24 cellular contexts compared by ENCODE assay signal in genomic region chr4:24574256-24574655, GRCh38. TPM values are rescaled to one million over a fixed set of nuclear protein-coding genes. Genes with fewer than 3 reads are reported as not detected.
A peak's percentile ranks its signal among the peaks of the same experiment; 100 is the strongest.
DNase-seq lines count a peak whose midpoint lies in the region; ATAC-seq lines count a peak whose summit lies in the region.
"Had no signal": no experiment of that assay in that cellular context is flagged by ENCODE, and none has a peak within 500 bp of the region (broad histone marks: within the 10 kb centered on the region; RNA-seq: fewer than 3 reads in every experiment).

No MANE protein-coding gene starts in this region.

- peak overlapping the region; percentile 22 for H3K27ac Mint-ChIP-seq in T-helper 2 cell treated with Interferon-gamma antibody and Interleukin-4, amounts not matched to agents 5 μg/mL and 100 μg/mL, for 36 hours
- H3K27ac Mint-ChIP-seq in CD4-positive, CD25-positive, alpha-beta regulatory T cell, result peak overlapping the region in 2 of 3 donors; percentile 9 to 47
- peak overlapping the region; percentile 49 for H3K27ac Mint-ChIP-seq in T-helper 17 cell
- H3K27ac Mint-ChIP-seq in immature natural killer cell, result peak overlapping the region in 5 of 6 donors; percentile 1 to 64 (median 51)
- H3K27ac Mint-ChIP-seq: activated CD4-positive, alpha-beta memory T cell treated with anti-CD3 and anti-CD28 coated beads for 36 hours had no signal

- no peak overlapping the region for H3K4me3 ChIP-seq in CD4-positive, CD25-positive, alpha-beta regulatory T cell (ENCODE audit: low read depth, low read length)
- H3K4me3 ChIP-seq: colonic mucosa, psoas muscle had no signal

- H3K27me3 Mint-ChIP-seq in T-helper 2 cell treated with Interferon-gamma antibody and Interleukin-4, amounts not matched to agents 5 μg/mL and 100 μg/mL, for 36 hours (ENCODE audit: low read depth), result no peaks in the 10 kb centered on the region
- H3K27me3 Mint-ChIP-seq in CD4-positive, CD25-positive, alpha-beta regulatory T cell, result no peaks in the 10 kb centered on the region
- no peaks in the 10 kb centered on the region for H3K27me3 Mint-ChIP-seq in T-helper 17 cell
- H3K27me3 Mint-ChIP-seq in immature natural killer cell (ENCODE audit: low read depth in 3 of 3), result peaks cover 0 to 2% (median 0%) of the 10 kb centered on the region in 3 donors
- H3K27me3 Mint-ChIP-seq: activated CD4-positive, alpha-beta memory T cell treated with anti-CD3 and anti-CD28 coated beads for 36 hours; CD8-positive, alpha-beta memory T cell; IgD-negative memory B cell had no signal

- no peaks in the 10 kb centered on the region for H3K27me3 ChIP-seq in CD4-positive, CD25-positive, alpha-beta regulatory T cell (ENCODE audit: control insufficient read depth, insufficient read depth, low read length)
- H3K27me3 ChIP-seq: colonic mucosa had no signal

- no peak for ATAC-seq in CD4-positive, CD25-positive, alpha-beta regulatory T cell (ENCODE audit: low read depth in 2 of 2)
- ATAC-seq in T-helper 17 cell (no peak), HG03135 (IDR thresholded peaks at IDR 0.05; ENCODE audit: unreplicated experiment) (no peak)
- ATAC-seq: psoas muscle; stimulated activated naive CD8-positive, alpha-beta T cell treated with anti-CD3 and anti-CD28 coated beads, Interleukin-15, Interleukin-2, amounts not matched to agents 100 U/mL and 50 U/mL, for 24 hours had no signal

- peaks cover 52% of the 10 kb centered on the region for H3K36me3 ChIP-seq in CD4-positive, CD25-positive, alpha-beta regulatory T cell (ENCODE audit: control insufficient read depth, insufficient read depth, low read length)

- peaks cover 52% of the 10 kb centered on the region for H3K4me1 Mint-ChIP-seq in T-helper 2 cell treated with Interferon-gamma antibody and Interleukin-4, amounts not matched to agents 5 μg/mL and 100 μg/mL, for 36 hours (ENCODE audit: low read depth)
- peaks cover 52 to 89% (median 78%) of the 10 kb centered on the region in 4 donors for H3K4me1 Mint-ChIP-seq in CD4-positive, CD25-positive, alpha-beta regulatory T cell
- H3K4me1 Mint-ChIP-seq in T-helper 17 cell (peaks cover 54% of the 10 kb centered on the region), immature natural killer cell (peaks cover 76 to 96% of the 10 kb centered on the region in 2 donors)

- H3K9me3 ChIP-seq in CD4-positive, CD25-positive, alpha-beta regulatory T cell (ENCODE audit: control insufficient read depth in 2 of 2, low read length in 2 of 2), result no peaks in the 10 kb centered on the region
- no peaks in the 10 kb centered on the region for H3K9me3 ChIP-seq in T-helper 17 cell (ENCODE audit: control insufficient read depth, low read length, poor library complexity, severe bottlenecking)
- H3K9me3 ChIP-seq: colonic mucosa, psoas muscle had no signal

- H3K4me3 Mint-ChIP-seq in T-helper 2 cell treated with Interferon-gamma antibody and Interleukin-4, amounts not matched to agents 5 μg/mL and 100 μg/mL, for 36 hours, result no peak overlapping the region
- H3K4me3 Mint-ChIP-seq in CD4-positive, CD25-positive, alpha-beta regulatory T cell, result peak overlapping the region in 3 of 4 donors; percentile 19 to 46 (median 28)
- H3K4me3 Mint-ChIP-seq in T-helper 17 cell, result no peak overlapping the region
- no peak overlapping the region for H3K4me3 Mint-ChIP-seq in immature natural killer cell
- H3K4me3 Mint-ChIP-seq: activated CD4-positive, alpha-beta memory T cell treated with anti-CD3 and anti-CD28 coated beads for 36 hours had no signal

- H3K4me1 ChIP-seq in CD4-positive, CD25-positive, alpha-beta regulatory T cell (ENCODE audit: control insufficient read depth, insufficient read depth, low read length, poor library complexity, severe bottlenecking), result peaks cover 53% of the 10 kb centered on the region

- peaks cover 84% of the 10 kb centered on the region for H3K36me3 Mint-ChIP-seq in T-helper 2 cell treated with Interferon-gamma antibody and Interleukin-4, amounts not matched to agents 5 μg/mL and 100 μg/mL, for 36 hours (ENCODE audit: low read depth)
- peaks cover 49% of the 10 kb centered on the region for H3K36me3 Mint-ChIP-seq in CD4-positive, CD25-positive, alpha-beta regulatory T cell
- peaks cover 15% of the 10 kb centered on the region for H3K36me3 Mint-ChIP-seq in T-helper 17 cell (ENCODE audit: low read depth)
- peaks cover 15 to 32% (median 19%) of the 10 kb centered on the region in 3 donors for H3K36me3 Mint-ChIP-seq in immature natural killer cell

- DNase-seq in T-helper 2 cell treated with Interferon-gamma antibody and Interleukin-4, amounts not matched to agents 5 μg/mL and 100 μg/mL, for 36 hours (ENCODE audit: low spot score), result no peak
- DNase-seq in T-helper 2 cell, result no peak
- DNase-seq in CD4-positive, CD25-positive, alpha-beta regulatory T cell, result no peak
- no peak for DNase-seq in T-helper 17 cell
- DNase-seq in immature natural killer cell, result no peak
- DNase-seq in activated gamma-delta T cell treated with Interleukin-2 at 50 U/mL for 16 hours, result no peak
- no peak for DNase-seq in 8988T
- DNase-seq: activated CD4-positive, alpha-beta memory T cell treated with anti-CD3 and anti-CD28 coated beads for 36 hours; activated gamma-delta T cell; amniotic stem cell; CD8-positive, alpha-beta memory T cell; colonic mucosa; DMS153; effector CD8-positive, alpha-beta T cell; H7; head of caudate nucleus; NCI-H1092 treated with DMSO at 0.1 percent for 48 hours; NCI-H187 treated with DMSO at 0.1 percent for 48 hours; NCI-H2171 treated with DMSO at 0.1 percent for 48 hours; NCI-H69; psoas muscle; stimulated activated naive CD8-positive, alpha-beta T cell treated with anti-CD3 and anti-CD28 coated beads, Interleukin-15, Interleukin-2, amounts not matched to agents 100 U/mL and 50 U/mL, for 24 hours had no signal

- H3K27ac ChIP-seq in CD4-positive, CD25-positive, alpha-beta regulatory T cell (ENCODE audit: insufficient read depth, low read length, poor library complexity, severe bottlenecking), result no peak overlapping the region
- H3K27ac ChIP-seq: colonic mucosa, psoas muscle had no signal

- no peaks in the 10 kb centered on the region for H3K9me3 Mint-ChIP-seq in T-helper 2 cell treated with Interferon-gamma antibody and Interleukin-4, amounts not matched to agents 5 μg/mL and 100 μg/mL, for 36 hours
- H3K9me3 Mint-ChIP-seq in CD4-positive, CD25-positive, alpha-beta regulatory T cell, result peaks cover 0 to 1% (median 0%) of the 10 kb centered on the region in 7 donors
- no peaks in the 10 kb centered on the region for H3K9me3 Mint-ChIP-seq in immature natural killer cell
- H3K9me3 Mint-ChIP-seq: activated CD4-positive, alpha-beta memory T cell treated with anti-CD3 and anti-CD28 coated beads for 36 hours; CD8-positive, alpha-beta memory T cell; IgD-negative memory B cell had no signal

RNA-seq across cellular contexts. Expression of gene DHX15, which starts 10.1 kb away (rescaled TPM):
- 169 TPM for total RNA-seq in CD4-positive, CD25-positive, alpha-beta regulatory T cell
- polyA plus RNA-seq in CD4-positive, CD25-positive, alpha-beta regulatory T cell, result 10 to 100 TPM; 43.2 to 72.0 (median 50.4) TPM
- total RNA-seq in T-helper 17 cell, result 100 to 1,000 TPM; 138 to 178 TPM
- polyA plus RNA-seq in immature natural killer cell, result 10 to 100 TPM; 41.7 to 71.4 (median 65.4) TPM

Comparison
In these comparisons a context has a peak if more than half of its experiments do, and no peak if none do; other contexts are left out.
1. H3K4me3 Mint-ChIP-seq: peak in CD4-positive, CD25-positive, alpha-beta regulatory T cell (3 of 4); none in T-helper 2 cell treated with Interferon-gamma antibody and Interleukin-4, amounts not matched to agents 5 μg/mL and 100 μg/mL, for 36 hours (single experiment), T-helper 17 cell (single experiment) and immature natural killer cell (0 of 5).
2. Peak in every context shown above with its lines, with median percentiles within 50 percentile points of each other: H3K27ac Mint-ChIP-seq.